22 cellular contexts compared by ENCODE assay signal in the genomic region with DNA sequence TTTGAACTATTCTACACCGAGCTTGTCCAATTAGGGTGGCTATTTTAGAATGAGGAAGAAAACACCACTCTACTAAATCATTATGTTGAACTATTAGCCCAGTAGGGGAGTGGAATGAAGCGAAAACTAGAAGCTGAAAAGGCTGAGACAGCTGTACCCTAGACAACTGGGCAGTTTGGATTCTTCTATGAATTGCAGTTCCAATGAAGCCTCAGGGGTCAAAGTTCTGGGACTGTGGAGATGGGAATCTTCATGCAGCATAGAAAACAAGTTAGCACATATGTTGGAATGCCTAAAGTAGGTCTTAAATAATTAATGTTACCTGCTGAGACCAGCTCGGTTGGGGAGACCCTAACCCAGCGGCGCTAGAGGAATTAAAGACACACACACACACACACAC.
"Had no signal": no experiment of that assay in that cellular context is flagged by ENCODE, and none has a peak within 500 bp of the region (broad histone marks: within the 10 kb centered on the region; RNA-seq: fewer than 3 reads in every experiment).

No MANE protein-coding gene starts in this region.

- H3K79me2 ChIP-seq: hepatocyte had no signal

- H3K4me3 ChIP-seq: colonic mucosa, esophagus squamous epithelium, gastrocnemius medialis, heart left ventricle, hepatocyte, left lung, lower lobe of right lung, mucosa of descending colon had no signal

- H3K27me3 ChIP-seq: colonic mucosa, esophagus squamous epithelium, gastrocnemius medialis, heart left ventricle, hepatocyte, left lung had no signal

- H3K27ac ChIP-seq: colonic mucosa, epithelial cell of prostate, esophagus squamous epithelium, gastrocnemius medialis, heart left ventricle, hepatocyte, left lung, lower lobe of right lung had no signal

- DNase-seq: colonic mucosa; cortex of kidney; effector CD8-positive, alpha-beta T cell; effector memory CD8-positive, alpha-beta T cell; endodermal cell; erythroblast; esophagus squamous epithelium; foreskin fibroblast; foreskin melanocyte; gastrocnemius medialis; heart left ventricle; hypothalamus; left cardiac atrium; left lung; left ventricle myocardium superior; lower lobe of right lung; mesenchymal stem cell; mucosa of descending colon; naive B cell had no signal

- H3K4me1 ChIP-seq: colonic mucosa, esophagus squamous epithelium, gastrocnemius medialis, heart left ventricle, left lung, lower lobe of right lung had no signal

- H3K9me3 ChIP-seq: colonic mucosa, gastrocnemius medialis had no signal

- H3K36me3 ChIP-seq: colonic mucosa, esophagus squamous epithelium, gastrocnemius medialis, heart left ventricle, left lung, lower lobe of right lung had no signal

- H3K4me2 ChIP-seq: hepatocyte had no signal

- H2AFZ ChIP-seq: hepatocyte had no signal

- ATAC-seq: effector memory CD8-positive, alpha-beta T cell; esophagus mucosa; gastrocnemius medialis; heart left ventricle; left cardiac atrium; left lung; left ventricle myocardium superior; lower lobe of right lung; mucosa of descending colon had no signal
